In genomic region chr6:90492798-90493197, GRCh38 we compare ENCODE assay signal across 16 cellular contexts.
DNase-seq lines count a peak whose midpoint lies in the region; ATAC-seq, FAIRE-seq and TF ChIP-seq lines count a peak whose summit lies in the region.
"Had no signal": no experiment of that assay in that cellular context is flagged by ENCODE, and none has a peak within 500 bp of the region (broad histone marks: within the 10 kb centered on the region; RNA-seq: fewer than 3 reads in every experiment).

No MANE protein-coding gene starts in this region.

- H3K9ac ChIP-seq in H1 (replicated peaks in 1 of 4; ENCODE audit: extremely low read depth in 1 of 4, low read depth in 3 of 4, low read length in 3 of 4), result no peak overlapping the region
- H3K9ac ChIP-seq: GM23248 had no signal

- H3K9me3 ChIP-seq in H1 (ENCODE audit: insufficient read depth in 2 of 2, low read depth in 1 of 2, low read length in 1 of 2), result no peaks in the 10 kb centered on the region
- H3K9me3 ChIP-seq: Caco-2 had no signal

- no peaks in the 10 kb centered on the region for H3K27me3 ChIP-seq in H1 (replicated peaks in 1 of 4; ENCODE audit: control insufficient read depth in 3 of 4, extremely low read depth in 1 of 4, insufficient read depth in 3 of 4, low read length in 3 of 4)

- WGBS in H1 (ENCODE audit: extremely low coverage in 1 of 2, insufficient coverage in 1 of 2, insufficient read length in 1 of 2, insufficient replicate concordance in 2 of 2, low coverage in 1 of 2, low lambda C conversion rate in 2 of 2, missing lambda C conversion rate in 1 of 2), 2 experiments, result 95% methylated on average over 6 of the region's 6 CpGs; no CpG with 5 or more reads in 1 of the 2 experiments

- no peak overlapping the region for H2AK5ac ChIP-seq in H1 (ENCODE audit: low read depth, low read length)

- H3K23me2 ChIP-seq in H1 (ENCODE audit: low read depth, low read length), result no peaks in the 10 kb centered on the region

- TF ChIP-seq RAD21 in H1 (IDR thresholded peaks at IDR 0.05 in 1 of 2, conservative IDR thresholded peaks at IDR 0.05 in 1 of 2; ENCODE audit: low read depth in 2 of 2, low read length in 2 of 2), result no peak

- no peaks in the 10 kb centered on the region for H3K36me3 Mint-ChIP-seq in activated CD4-positive, alpha-beta T cell treated with anti-CD3 and anti-CD28 coated beads, Interleukin-2, amount 10 ng/mL, durations not matched to agents 24 days and 14 days (ENCODE audit: low read depth)
- no peaks in the 10 kb centered on the region for H3K36me3 Mint-ChIP-seq in activated CD4-positive, alpha-beta T cell treated with anti-CD3 and anti-CD28 coated beads for 36 hours (ENCODE audit: low read depth)
- H3K36me3 Mint-ChIP-seq in glutamatergic neuron (ENCODE audit: unreplicated experiment), result peaks cover 7% of the 10 kb centered on the region

- CTCF ChIA-PET in activated CD4-positive, alpha-beta T cell treated with anti-CD3 and anti-CD28 coated beads for 36 hours (lab: Charles Lee), result interaction anchor here (0.6 to 1.4 kb wide), 5 partner anchors 13 to 770 kb away, joined by 3 to 6 read pairs (median 3); no protein-coding TSS in a partner anchor
- CTCF ChIA-PET in H1 (lab: Charles Lee; ENCODE audit: partially characterized antibody), result interaction anchor here (1.0 to 10.3 kb wide), 4 partner anchors 9 to 552 kb away, joined by 3 to 106 read pairs (median 5); no protein-coding TSS in a partner anchor

- H2AFZ ChIP-seq in H1 (ENCODE audit: low read length), result no peak overlapping the region
- H2AFZ ChIP-seq: GM23248 had no signal

- no peak overlapping the region for H3K56ac ChIP-seq in H1 (replicated peaks; ENCODE audit: insufficient read length, low read depth, low read length)

- no peaks in the 10 kb centered on the region for H3K36me3 ChIP-seq in H1 (ENCODE audit: control insufficient read depth in 2 of 4, insufficient read depth in 4 of 4, low read length in 3 of 4)

- ATAC-seq in activated CD4-positive, alpha-beta T cell treated with anti-CD3 and anti-CD28 coated beads for 36 hours, result no peak
- ATAC-seq in left colon (peak; percentile 8), GM18502 (IDR thresholded peaks at IDR 0.05; ENCODE audit: poor library complexity, unreplicated experiment) (no peak)

- TF ChIP-seq CTCF in H1 (IDR thresholded peaks at IDR 0.05; ENCODE audit: control extremely low read depth in 1 of 3, insufficient read depth in 1 of 3, low read depth in 1 of 3, low read length in 3 of 3) (peak in 1 of 3 experiments; percentile 3; a peak in 1 of 4 replicates), glutamatergic neuron (IDR thresholded peaks at IDR 0.05; ENCODE audit: partially characterized antibody, unreplicated experiment) (no peak)

- H3K4me3 Mint-ChIP-seq in activated CD4-positive, alpha-beta T cell treated with anti-CD3 and anti-CD28 coated beads, Interleukin-2, amount 10 ng/mL, durations not matched to agents 24 days and 14 days, result no peak overlapping the region
- H3K4me3 Mint-ChIP-seq in activated CD4-positive, alpha-beta T cell treated with anti-CD3 and anti-CD28 coated beads for 36 hours, result no peak overlapping the region
- no peak overlapping the region for H3K4me3 Mint-ChIP-seq in glutamatergic neuron (ENCODE audit: unreplicated experiment)
- H3K4me3 Mint-ChIP-seq: CD8-positive, alpha-beta memory T cell had no signal

- peak overlapping the region; percentile 79 for H4K91ac ChIP-seq in H1 (replicated peaks; ENCODE audit: insufficient read length, low read length)

- no peak for FAIRE-seq in H1 (lab: Jason Lieb, UNC)
- FAIRE-seq: GM12892, GM19239 had no signal

- peak overlapping the region; percentile 26 for H4K5ac ChIP-seq in H1 (ENCODE audit: insufficient read length, low read depth, low read length)

- no peak overlapping the region for H3K27ac Mint-ChIP-seq in activated CD4-positive, alpha-beta T cell treated with anti-CD3 and anti-CD28 coated beads, Interleukin-2, amount 10 ng/mL, durations not matched to agents 24 days and 14 days
- no peak overlapping the region for H3K27ac Mint-ChIP-seq in activated CD4-positive, alpha-beta T cell treated with anti-CD3 and anti-CD28 coated beads for 36 hours
- no peak overlapping the region for H3K27ac Mint-ChIP-seq in glutamatergic neuron (ENCODE audit: unreplicated experiment)
- H3K27ac Mint-ChIP-seq: CD8-positive, alpha-beta memory T cell had no signal

- TF ChIP-seq POLR2A in H1 (IDR thresholded peaks at IDR 0.05; ENCODE audit: control extremely low read depth in 1 of 2, low read depth in 2 of 2, low read length in 2 of 2), result no peak

- no peak overlapping the region for H3K27ac ChIP-seq in H1 (ENCODE audit: low read depth, low read length)
- H3K27ac ChIP-seq: 22Rv1, GM23248 had no signal

- no peaks in the 10 kb centered on the region for H3K79me1 ChIP-seq in H1 (ENCODE audit: low read depth, low read length)

- H3K4me1 Mint-ChIP-seq in activated CD4-positive, alpha-beta T cell treated with anti-CD3 and anti-CD28 coated beads, Interleukin-2, amount 10 ng/mL, durations not matched to agents 24 days and 14 days, result peaks cover 13% of the 10 kb centered on the region
- peaks cover 6% of the 10 kb centered on the region for H3K4me1 Mint-ChIP-seq in activated CD4-positive, alpha-beta T cell treated with anti-CD3 and anti-CD28 coated beads for 36 hours
- H3K4me1 Mint-ChIP-seq in glutamatergic neuron (ENCODE audit: low read depth, unreplicated experiment), result peaks cover 7% of the 10 kb centered on the region
- H3K4me1 Mint-ChIP-seq: CD8-positive, alpha-beta memory T cell had no signal

- H4K20me1 ChIP-seq in H1 (replicated peaks in 1 of 2; ENCODE audit: control insufficient read depth in 1 of 2, insufficient read depth in 2 of 2, low read length in 2 of 2), result no peaks in the 10 kb centered on the region

- no peaks in the 10 kb centered on the region for H3K79me2 ChIP-seq in H1 (ENCODE audit: control insufficient read depth in 1 of 2, insufficient read depth in 2 of 2, low read length in 2 of 2)

- TF ChIP-seq EP300 in H1 (IDR thresholded peaks at IDR 0.05; ENCODE audit: borderline replicate concordance in 1 of 2, low read depth in 2 of 2, low read length in 2 of 2), result no peak

- H3K4me1 ChIP-seq in H1 (replicated peaks in 1 of 4; ENCODE audit: control insufficient read depth in 3 of 4, insufficient read depth in 4 of 4, low read length in 3 of 4), result peaks cover 7 to 35% (median 15%) of the 10 kb centered on the region in 4 experiments
- H3K4me1 ChIP-seq: Caco-2 had no signal

- peak overlapping the region; percentile 73; the same call in 1 of the 2 replicates for H2BK20ac ChIP-seq in H1 (ENCODE audit: low read length)

- no peak overlapping the region for H3K14ac ChIP-seq in H1 (ENCODE audit: insufficient read length)

- peak overlapping the region; percentile 25 for H2BK120ac ChIP-seq in H1 (replicated peaks; ENCODE audit: low read depth, low read length)

- intact Hi-C loops in activated CD4-positive, alpha-beta T cell treated with anti-CD3 and anti-CD28 coated beads, Interleukin-2, amount 10 ng/mL, durations not matched to agents 24 days and 14 days (cut with micrococcal nuclease), result no loop called here
- intact Hi-C loops in activated CD4-positive, alpha-beta T cell treated with anti-CD3 and anti-CD28 coated beads for 36 hours (cut with DNase I, micrococcal nuclease), result no loop called here
- intact Hi-C loops in left colon (cut with DNase I, micrococcal nuclease), result no loop called here

- 0 out of 2 replicates have a peak overlapping the region, but pooled peaks have one; percentile 18 for H2BK12ac ChIP-seq in H1 (ENCODE audit: low read depth, low read length)

- H3K4ac ChIP-seq in H1 (replicated peaks; ENCODE audit: insufficient read length, low read depth, low read length), result no peak overlapping the region

- no peak overlapping the region; a peak in 1 of 4 replicates for H3K4me2 ChIP-seq in H1 (ENCODE audit: insufficient read depth in 1 of 2, low read depth in 2 of 2, low read length in 2 of 2)

- H3K23ac ChIP-seq in H1 (ENCODE audit: insufficient read length), result no peak overlapping the region

- H3K18ac ChIP-seq in H1 (ENCODE audit: extremely low read depth, low read length), result peak overlapping the region; percentile 11; the same call in 1 of the 2 replicates

- no peak overlapping the region; the same call in 1 of the 2 replicates for H4K8ac ChIP-seq in H1 (ENCODE audit: extremely low read depth, insufficient read depth, low read length)

- POLR2A ChIA-PET in activated CD4-positive, alpha-beta T cell treated with anti-CD3 and anti-CD28 coated beads for 36 hours (lab: Charles Lee), result no interaction called here
- POLR2A ChIA-PET in H1 (lab: Charles Lee; ENCODE audit: partially characterized antibody), result interaction anchor here (0.6 kb wide), 1 partner anchor 779 kb away, joined by 3 read pairs; no protein-coding TSS in a partner anchor

- peaks cover 3% of the 10 kb centered on the region for H3K9me3 Mint-ChIP-seq in activated CD4-positive, alpha-beta T cell treated with anti-CD3 and anti-CD28 coated beads, Interleukin-2, amount 10 ng/mL, durations not matched to agents 24 days and 14 days
- no peaks in the 10 kb centered on the region for H3K9me3 Mint-ChIP-seq in activated CD4-positive, alpha-beta T cell treated with anti-CD3 and anti-CD28 coated beads for 36 hours (ENCODE audit: low read depth)
- peaks cover 2% of the 10 kb centered on the region for H3K9me3 Mint-ChIP-seq in glutamatergic neuron (ENCODE audit: unreplicated experiment)
- H3K9me3 Mint-ChIP-seq: CD8-positive, alpha-beta memory T cell had no signal

- H3K27me3 Mint-ChIP-seq in activated CD4-positive, alpha-beta T cell treated with anti-CD3 and anti-CD28 coated beads, Interleukin-2, amount 10 ng/mL, durations not matched to agents 24 days and 14 days, result peaks cover 29% of the 10 kb centered on the region
- H3K27me3 Mint-ChIP-seq in activated CD4-positive, alpha-beta T cell treated with anti-CD3 and anti-CD28 coated beads for 36 hours, result peaks cover 7% of the 10 kb centered on the region
- H3K27me3 Mint-ChIP-seq in glutamatergic neuron (ENCODE audit: unreplicated experiment), result no peaks in the 10 kb centered on the region

- no peak overlapping the region for H2BK15ac ChIP-seq in H1 (ENCODE audit: low read length)

- H2BK5ac ChIP-seq in H1 (ENCODE audit: low read depth, low read length), result no peak overlapping the region

- peak; percentile 28 for DNase-seq in activated CD4-positive, alpha-beta T cell treated with anti-CD3 and anti-CD28 coated beads, Interleukin-2, amount 10 ng/mL, durations not matched to agents 24 days and 14 days
- DNase-seq in activated CD4-positive, alpha-beta T cell treated with anti-CD3 and anti-CD28 coated beads for 36 hours, result no peak
- DNase-seq in H1 (ENCODE audit: low read depth in 1 of 2, low spot score in 2 of 2) (no peak), left colon (no peak), glutamatergic neuron (no peak), superior temporal gyrus (ENCODE audit: extremely low spot score) (no peak)
- DNase-seq in stimulated activated CD4-positive, alpha-beta T cell treated with anti-CD3 and anti-CD28 coated beads, Interleukin-2, amount 100 ng/mL, for 48 hours, result no peak
- DNase-seq: Caco-2; CD8-positive, alpha-beta memory T cell; DND-41; H7 had no signal

- no peak overlapping the region for H3K4me3 ChIP-seq in H1 (ENCODE audit: extremely low read depth in 1 of 4, insufficient read depth in 2 of 4, low read depth in 3 of 4, low read length in 4 of 4)
- H3K4me3 ChIP-seq: GM23248 had no signal

TF ChIP-seq in H1, 55 proteins besides CTCF, POLR2A, EP300 and RAD21 (continues in another document):
- TF ChIP-seq YY1 (IDR thresholded peaks at IDR 0.05; ENCODE audit: low read depth, low read length) (no peak), TBP (IDR thresholded peaks at IDR 0.05; ENCODE audit: low read depth, low read length) (no peak), EGR1 (IDR thresholded peaks at IDR 0.05; ENCODE audit: borderline replicate concordance, low read depth, low read length) (no peak)
